Comparison of ENCODE assay signal across 1 cellular context in the genomic region with DNA sequence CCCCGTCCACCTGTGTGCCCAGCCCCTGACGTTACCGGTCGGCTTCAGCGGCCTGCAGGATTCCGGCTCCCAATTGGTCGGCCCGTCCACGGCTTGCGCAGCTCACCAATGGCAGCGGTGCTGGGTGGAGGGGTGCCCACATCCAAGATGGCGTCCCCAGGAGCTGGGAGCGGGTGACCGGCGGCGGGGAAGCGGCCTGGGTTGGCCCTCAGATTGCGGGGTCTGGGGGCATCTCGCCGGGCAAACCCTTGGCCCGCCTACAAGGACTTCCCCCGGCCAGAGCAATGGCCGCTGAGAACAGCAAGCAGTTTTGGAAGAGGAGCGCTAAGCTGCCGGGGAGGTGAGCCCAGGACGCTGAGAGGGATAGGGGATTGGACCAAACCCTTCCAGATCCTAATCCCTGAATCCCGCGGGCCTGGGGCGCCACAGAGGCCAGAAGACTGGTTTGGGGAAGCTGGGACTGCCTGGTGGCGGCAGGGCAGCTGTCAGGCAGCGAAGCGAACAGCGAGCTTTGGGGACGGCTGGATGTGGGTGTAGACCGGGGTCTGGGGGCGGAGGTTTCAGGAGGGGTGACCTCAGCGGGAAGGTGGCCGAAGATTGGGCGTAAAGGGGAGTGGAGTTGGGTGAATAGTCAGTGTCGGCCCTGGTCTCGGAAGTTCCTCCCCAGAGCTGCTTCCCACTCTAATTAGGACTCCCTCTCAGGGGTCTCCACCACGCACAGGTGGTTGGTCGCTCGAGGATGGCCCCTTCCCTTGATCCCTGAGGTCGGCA.
TF ChIP-seq lines count a peak whose summit lies in the region.

A gene with protein sequence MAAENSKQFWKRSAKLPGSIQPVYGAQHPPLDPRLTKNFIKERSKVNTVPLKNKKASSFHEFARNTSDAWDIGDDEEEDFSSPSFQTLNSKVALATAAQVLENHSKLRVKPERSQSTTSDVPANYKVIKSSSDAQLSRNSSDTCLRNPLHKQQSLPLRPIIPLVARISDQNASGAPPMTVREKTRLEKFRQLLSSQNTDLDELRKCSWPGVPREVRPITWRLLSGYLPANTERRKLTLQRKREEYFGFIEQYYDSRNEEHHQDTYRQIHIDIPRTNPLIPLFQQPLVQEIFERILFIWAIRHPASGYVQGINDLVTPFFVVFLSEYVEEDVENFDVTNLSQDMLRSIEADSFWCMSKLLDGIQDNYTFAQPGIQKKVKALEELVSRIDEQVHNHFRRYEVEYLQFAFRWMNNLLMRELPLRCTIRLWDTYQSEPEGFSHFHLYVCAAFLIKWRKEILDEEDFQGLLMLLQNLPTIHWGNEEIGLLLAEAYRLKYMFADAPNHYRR (plus strand): TSS at position 139 of the 771 bp plus-strand sequence. CDS start 146 bp downstream, at position 285.
A gene (minus strand): TSS at position 511 of the 771 bp plus-strand sequence. CDS start 39,114 bp downstream, outside the sequence.

TF ChIP-seq in HEK293, 187 proteins besides CTCF, POLR2A, EP300 and RAD21 (continued from another document and continues in another):
- TF ChIP-seq, protein P1, sequence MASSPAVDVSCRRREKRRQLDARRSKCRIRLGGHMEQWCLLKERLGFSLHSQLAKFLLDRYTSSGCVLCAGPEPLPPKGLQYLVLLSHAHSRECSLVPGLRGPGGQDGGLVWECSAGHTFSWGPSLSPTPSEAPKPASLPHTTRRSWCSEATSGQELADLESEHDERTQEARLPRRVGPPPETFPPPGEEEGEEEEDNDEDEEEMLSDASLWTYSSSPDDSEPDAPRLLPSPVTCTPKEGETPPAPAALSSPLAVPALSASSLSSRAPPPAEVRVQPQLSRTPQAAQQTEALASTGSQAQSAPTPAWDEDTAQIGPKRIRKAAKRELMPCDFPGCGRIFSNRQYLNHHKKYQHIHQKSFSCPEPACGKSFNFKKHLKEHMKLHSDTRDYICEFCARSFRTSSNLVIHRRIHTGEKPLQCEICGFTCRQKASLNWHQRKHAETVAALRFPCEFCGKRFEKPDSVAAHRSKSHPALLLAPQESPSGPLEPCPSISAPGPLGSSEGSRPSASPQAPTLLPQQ (tag by site-specific recombination; IDR thresholded peaks at IDR 0.05) = peak; percentile 23; the same call in 1 of the 2 replicates
- TF ChIP-seq, protein P2, sequence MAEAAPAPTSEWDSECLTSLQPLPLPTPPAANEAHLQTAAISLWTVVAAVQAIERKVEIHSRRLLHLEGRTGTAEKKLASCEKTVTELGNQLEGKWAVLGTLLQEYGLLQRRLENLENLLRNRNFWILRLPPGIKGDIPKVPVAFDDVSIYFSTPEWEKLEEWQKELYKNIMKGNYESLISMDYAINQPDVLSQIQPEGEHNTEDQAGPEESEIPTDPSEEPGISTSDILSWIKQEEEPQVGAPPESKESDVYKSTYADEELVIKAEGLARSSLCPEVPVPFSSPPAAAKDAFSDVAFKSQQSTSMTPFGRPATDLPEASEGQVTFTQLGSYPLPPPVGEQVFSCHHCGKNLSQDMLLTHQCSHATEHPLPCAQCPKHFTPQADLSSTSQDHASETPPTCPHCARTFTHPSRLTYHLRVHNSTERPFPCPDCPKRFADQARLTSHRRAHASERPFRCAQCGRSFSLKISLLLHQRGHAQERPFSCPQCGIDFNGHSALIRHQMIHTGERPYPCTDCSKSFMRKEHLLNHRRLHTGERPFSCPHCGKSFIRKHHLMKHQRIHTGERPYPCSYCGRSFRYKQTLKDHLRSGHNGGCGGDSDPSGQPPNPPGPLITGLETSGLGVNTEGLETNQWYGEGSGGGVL (tag by site-specific recombination; IDR thresholded peaks at IDR 0.05) = peak; percentile 82
- TF ChIP-seq ZNF416 (tag by site-specific recombination; IDR thresholded peaks at IDR 0.05) = no peak
- no peak for TF ChIP-seq ZNF169 (tag by site-specific recombination; IDR thresholded peaks at IDR 0.05)
- TF ChIP-seq, protein P3, sequence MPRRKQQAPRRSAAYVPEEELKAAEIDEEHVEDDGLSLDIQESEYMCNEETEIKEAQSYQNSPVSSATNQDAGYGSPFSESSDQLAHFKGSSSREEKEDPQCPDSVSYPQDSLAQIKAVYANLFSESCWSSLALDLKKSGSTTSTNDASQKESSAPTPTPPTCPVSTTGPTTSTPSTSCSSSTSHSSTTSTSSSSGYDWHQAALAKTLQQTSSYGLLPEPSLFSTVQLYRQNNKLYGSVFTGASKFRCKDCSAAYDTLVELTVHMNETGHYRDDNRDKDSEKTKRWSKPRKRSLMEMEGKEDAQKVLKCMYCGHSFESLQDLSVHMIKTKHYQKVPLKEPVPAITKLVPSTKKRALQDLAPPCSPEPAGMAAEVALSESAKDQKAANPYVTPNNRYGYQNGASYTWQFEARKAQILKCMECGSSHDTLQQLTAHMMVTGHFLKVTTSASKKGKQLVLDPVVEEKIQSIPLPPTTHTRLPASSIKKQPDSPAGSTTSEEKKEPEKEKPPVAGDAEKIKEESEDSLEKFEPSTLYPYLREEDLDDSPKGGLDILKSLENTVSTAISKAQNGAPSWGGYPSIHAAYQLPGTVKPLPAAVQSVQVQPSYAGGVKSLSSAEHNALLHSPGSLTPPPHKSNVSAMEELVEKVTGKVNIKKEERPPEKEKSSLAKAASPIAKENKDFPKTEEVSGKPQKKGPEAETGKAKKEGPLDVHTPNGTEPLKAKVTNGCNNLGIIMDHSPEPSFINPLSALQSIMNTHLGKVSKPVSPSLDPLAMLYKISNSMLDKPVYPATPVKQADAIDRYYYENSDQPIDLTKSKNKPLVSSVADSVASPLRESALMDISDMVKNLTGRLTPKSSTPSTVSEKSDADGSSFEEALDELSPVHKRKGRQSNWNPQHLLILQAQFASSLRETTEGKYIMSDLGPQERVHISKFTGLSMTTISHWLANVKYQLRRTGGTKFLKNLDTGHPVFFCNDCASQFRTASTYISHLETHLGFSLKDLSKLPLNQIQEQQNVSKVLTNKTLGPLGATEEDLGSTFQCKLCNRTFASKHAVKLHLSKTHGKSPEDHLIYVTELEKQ (tag by site-specific recombination; IDR thresholded peaks at IDR 0.05; ENCODE audit: borderline replicate concordance) = no peak
- no peak for TF ChIP-seq ZNF548 (tag by site-specific recombination; IDR thresholded peaks at IDR 0.05)
- TF ChIP-seq ZBTB21 (tag by site-specific recombination; IDR thresholded peaks at IDR 0.05) = no peak
- no peak for TF ChIP-seq ZNF473 (tag by site-specific recombination; IDR thresholded peaks at IDR 0.05)
- TF ChIP-seq ZEB2 (tag by site-specific recombination; IDR thresholded peaks at IDR 0.05) = peak; percentile 83
- TF ChIP-seq ZNF394 (tag by site-specific recombination; IDR thresholded peaks at IDR 0.05; ENCODE audit: borderline replicate concordance) = no peak
- no peak for TF ChIP-seq ZNF311 (tag by site-specific recombination; IDR thresholded peaks at IDR 0.05; ENCODE audit: borderline replicate concordance)
- peak; percentile 66; the same call in 1 of the 2 replicates for TF ChIP-seq ZNF324 (tag by site-specific recombination; IDR thresholded peaks at IDR 0.05)
- no peak for TF ChIP-seq GLIS1 (tag by site-specific recombination; IDR thresholded peaks at IDR 0.05)
- 0 out of 2 replicates have a peak, but pooled peaks have one; percentile 13 for TF ChIP-seq ZSCAN23 (tag by site-specific recombination; IDR thresholded peaks at IDR 0.05)
- TF ChIP-seq ZNF16 (tag by site-specific recombination; IDR thresholded peaks at IDR 0.05; ENCODE audit: low read depth) = no peak
- TF ChIP-seq YY1 (tag by site-specific recombination; IDR thresholded peaks at IDR 0.05) = peak; percentile 95
- no peak for TF ChIP-seq ZNF248 (tag by site-specific recombination; IDR thresholded peaks at IDR 0.05)
- TF ChIP-seq, protein P4, sequence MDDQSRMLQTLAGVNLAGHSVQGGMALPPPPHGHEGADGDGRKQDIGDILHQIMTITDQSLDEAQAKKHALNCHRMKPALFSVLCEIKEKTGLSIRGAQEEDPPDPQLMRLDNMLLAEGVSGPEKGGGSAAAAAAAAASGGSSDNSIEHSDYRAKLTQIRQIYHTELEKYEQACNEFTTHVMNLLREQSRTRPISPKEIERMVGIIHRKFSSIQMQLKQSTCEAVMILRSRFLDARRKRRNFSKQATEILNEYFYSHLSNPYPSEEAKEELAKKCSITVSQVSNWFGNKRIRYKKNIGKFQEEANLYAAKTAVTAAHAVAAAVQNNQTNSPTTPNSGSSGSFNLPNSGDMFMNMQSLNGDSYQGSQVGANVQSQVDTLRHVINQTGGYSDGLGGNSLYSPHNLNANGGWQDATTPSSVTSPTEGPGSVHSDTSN (CRISPR knock-in tag; IDR thresholded peaks at IDR 0.05) = peak; percentile 82; the same call in 1 of the 2 replicates
- TF ChIP-seq ZNF155 (tag by site-specific recombination; IDR thresholded peaks at IDR 0.05) = no peak
- no peak for TF ChIP-seq ZNF514 (tag by site-specific recombination; IDR thresholded peaks at IDR 0.05)
- TF ChIP-seq GFI1B (tag by site-specific recombination; IDR thresholded peaks at IDR 0.05) = no peak
- no peak for TF ChIP-seq ZNF529 (tag by site-specific recombination; IDR thresholded peaks at IDR 0.05; ENCODE audit: insufficient replicate concordance)
- TF ChIP-seq ZNF76 (tag by site-specific recombination; IDR thresholded peaks at IDR 0.05; ENCODE audit: borderline replicate concordance, low read depth) = peak; percentile 60; the same call in 1 of the 2 replicates
- no peak for TF ChIP-seq RBAK (tag by site-specific recombination; IDR thresholded peaks at IDR 0.05)
- no peak for TF ChIP-seq ZNF138 (tag by site-specific recombination; IDR thresholded peaks at IDR 0.05; ENCODE audit: borderline replicate concordance)
- peak; percentile 89 for TF ChIP-seq ZNF600 (tag by site-specific recombination; IDR thresholded peaks at IDR 0.05)
- TF ChIP-seq ZNF610 (tag by site-specific recombination; IDR thresholded peaks at IDR 0.05; ENCODE audit: borderline replicate concordance) = peak; percentile 35; the same call in 1 of the 2 replicates
- TF ChIP-seq ZNF544 (tag by site-specific recombination; IDR thresholded peaks at IDR 0.05) = no peak
- TF ChIP-seq MYNN (tag by site-specific recombination; IDR thresholded peaks at IDR 0.05; ENCODE audit: borderline replicate concordance) = no peak
- TF ChIP-seq, protein P5, sequence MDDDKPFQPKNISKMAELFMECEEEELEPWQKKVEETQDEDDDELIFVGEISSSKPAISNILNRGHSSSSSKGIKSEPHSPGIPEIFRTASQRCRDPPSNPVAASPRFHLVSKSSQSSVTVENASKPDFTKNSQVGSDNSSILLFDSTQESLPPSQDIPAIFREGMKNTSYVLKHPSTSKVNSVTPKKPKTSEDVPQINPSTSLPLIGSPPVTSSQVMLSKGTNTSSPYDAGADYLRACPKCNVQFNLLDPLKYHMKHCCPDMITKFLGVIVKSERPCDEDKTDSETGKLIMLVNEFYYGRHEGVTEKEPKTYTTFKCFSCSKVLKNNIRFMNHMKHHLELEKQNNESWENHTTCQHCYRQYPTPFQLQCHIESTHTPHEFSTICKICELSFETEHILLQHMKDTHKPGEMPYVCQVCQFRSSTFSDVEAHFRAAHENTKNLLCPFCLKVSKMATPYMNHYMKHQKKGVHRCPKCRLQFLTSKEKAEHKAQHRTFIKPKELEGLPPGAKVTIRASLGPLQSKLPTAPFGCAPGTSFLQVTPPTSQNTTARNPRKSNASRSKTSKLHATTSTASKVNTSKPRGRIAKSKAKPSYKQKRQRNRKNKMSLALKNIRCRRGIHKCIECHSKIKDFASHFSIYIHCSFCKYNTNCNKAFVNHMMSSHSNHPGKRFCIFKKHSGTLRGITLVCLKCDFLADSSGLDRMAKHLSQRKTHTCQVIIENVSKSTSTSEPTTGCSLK (tag by site-specific recombination; IDR thresholded peaks at IDR 0.05) = no peak
- peak; percentile 97 for TF ChIP-seq EGR2 (tag by site-specific recombination; IDR thresholded peaks at IDR 0.05; ENCODE audit: low read depth)
- TF ChIP-seq ZNF335 (tag by site-specific recombination; conservative IDR thresholded peaks at IDR 0.05) = peak; percentile 100
- no peak for TF ChIP-seq ZNF768 (tag by site-specific recombination; IDR thresholded peaks at IDR 0.05)
- TF ChIP-seq, protein P6, sequence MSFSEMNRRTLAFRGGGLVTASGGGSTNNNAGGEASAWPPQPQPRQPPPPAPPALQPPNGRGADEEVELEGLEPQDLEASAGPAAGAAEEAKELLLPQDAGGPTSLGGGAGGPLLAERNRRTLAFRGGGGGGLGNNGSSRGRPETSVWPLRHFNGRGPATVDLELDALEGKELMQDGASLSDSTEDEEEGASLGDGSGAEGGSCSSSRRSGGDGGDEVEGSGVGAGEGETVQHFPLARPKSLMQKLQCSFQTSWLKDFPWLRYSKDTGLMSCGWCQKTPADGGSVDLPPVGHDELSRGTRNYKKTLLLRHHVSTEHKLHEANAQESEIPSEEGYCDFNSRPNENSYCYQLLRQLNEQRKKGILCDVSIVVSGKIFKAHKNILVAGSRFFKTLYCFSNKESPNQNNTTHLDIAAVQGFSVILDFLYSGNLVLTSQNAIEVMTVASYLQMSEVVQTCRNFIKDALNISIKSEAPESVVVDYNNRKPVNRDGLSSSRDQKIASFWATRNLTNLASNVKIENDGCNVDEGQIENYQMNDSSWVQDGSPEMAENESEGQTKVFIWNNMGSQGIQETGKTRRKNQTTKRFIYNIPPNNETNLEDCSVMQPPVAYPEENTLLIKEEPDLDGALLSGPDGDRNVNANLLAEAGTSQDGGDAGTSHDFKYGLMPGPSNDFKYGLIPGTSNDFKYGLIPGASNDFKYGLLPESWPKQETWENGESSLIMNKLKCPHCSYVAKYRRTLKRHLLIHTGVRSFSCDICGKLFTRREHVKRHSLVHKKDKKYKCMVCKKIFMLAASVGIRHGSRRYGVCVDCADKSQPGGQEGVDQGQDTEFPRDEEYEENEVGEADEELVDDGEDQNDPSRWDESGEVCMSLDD (tag by site-specific recombination; IDR thresholded peaks at IDR 0.05) = peak; percentile 68
- TF ChIP-seq, protein P7, sequence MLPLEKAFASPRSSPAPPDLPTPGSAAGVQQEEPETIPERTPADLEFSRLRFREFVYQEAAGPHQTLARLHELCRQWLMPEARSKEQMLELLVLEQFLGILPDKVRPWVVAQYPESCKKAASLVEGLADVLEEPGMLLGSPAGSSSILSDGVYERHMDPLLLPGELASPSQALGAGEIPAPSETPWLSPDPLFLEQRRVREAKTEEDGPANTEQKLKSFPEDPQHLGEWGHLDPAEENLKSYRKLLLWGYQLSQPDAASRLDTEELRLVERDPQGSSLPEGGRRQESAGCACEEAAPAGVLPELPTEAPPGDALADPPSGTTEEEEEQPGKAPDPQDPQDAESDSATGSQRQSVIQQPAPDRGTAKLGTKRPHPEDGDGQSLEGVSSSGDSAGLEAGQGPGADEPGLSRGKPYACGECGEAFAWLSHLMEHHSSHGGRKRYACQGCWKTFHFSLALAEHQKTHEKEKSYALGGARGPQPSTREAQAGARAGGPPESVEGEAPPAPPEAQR (tag by site-specific recombination; IDR thresholded peaks at IDR 0.05) = peak; percentile 41; the same call in 1 of the 2 replicates
- TF ChIP-seq ZNF596 (tag by site-specific recombination; IDR thresholded peaks at IDR 0.05) = no peak
- TF ChIP-seq TCF7L2 (IDR thresholded peaks at IDR 0.05; ENCODE audit: borderline replicate concordance, low read depth, low read length) = no peak
- TF ChIP-seq ZNF660 (tag by site-specific recombination; IDR thresholded peaks at IDR 0.05) = no peak
- TF ChIP-seq GLIS2 (tag by site-specific recombination; IDR thresholded peaks at IDR 0.05) = peak; percentile 49; the same call in 1 of the 2 replicates
- TF ChIP-seq KLF8 (tag by site-specific recombination; IDR thresholded peaks at IDR 0.05) = peak; percentile 83
